ENCODE assay signal across 9 cellular contexts in the genomic region with DNA sequence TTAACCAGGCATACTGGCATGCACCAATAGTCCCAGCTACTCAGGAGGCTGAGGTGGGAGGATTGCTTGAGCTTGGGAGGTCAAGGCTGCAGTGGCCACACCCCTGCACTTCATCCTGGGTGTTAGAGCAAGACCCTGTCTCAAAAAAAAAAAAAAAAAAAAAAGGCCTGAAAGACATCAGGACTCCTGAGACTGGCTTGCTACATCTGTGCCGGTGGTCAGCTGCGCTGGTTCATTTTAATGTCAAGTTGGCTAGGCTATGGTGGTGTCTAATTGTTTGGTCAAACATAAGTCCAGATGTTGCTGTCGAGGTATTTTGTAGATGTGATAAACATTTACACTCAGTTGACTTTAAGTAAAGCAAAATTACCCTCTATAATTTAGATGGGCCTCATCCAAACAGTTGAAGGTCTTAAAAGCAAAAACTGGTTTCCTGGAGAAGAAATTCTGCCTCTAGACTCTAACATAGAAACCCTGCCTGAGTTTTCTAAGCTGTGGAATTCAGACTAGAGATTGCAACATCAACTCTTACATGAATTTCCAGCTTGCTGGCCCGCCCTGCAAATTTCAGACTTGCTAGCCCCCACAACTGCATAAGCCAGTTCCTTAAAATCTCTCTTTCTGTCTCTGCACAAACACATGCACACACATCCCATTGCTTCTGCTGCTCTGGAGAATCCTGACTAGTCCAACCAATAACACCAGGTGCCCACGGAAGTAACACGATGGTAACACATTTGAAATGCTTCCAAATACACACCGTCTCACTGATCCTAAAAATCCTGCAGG. TPM values are rescaled to one million over a fixed set of nuclear protein-coding genes. Genes with fewer than 3 reads are reported as not detected.
DNase-seq lines count a peak whose midpoint lies in the region; ATAC-seq and TF ChIP-seq lines count a peak whose summit lies in the region.
"Had no signal": no experiment of that assay in that cellular context is flagged by ENCODE, and none has a peak within 500 bp of the region (broad histone marks: within the 10 kb centered on the region; RNA-seq: fewer than 3 reads in every experiment).

No MANE protein-coding gene starts in this region.

- H3K27me3 ChIP-seq in aorta (ENCODE audit: control insufficient read depth in 1 of 2, insufficient read depth in 2 of 2, low read length in 1 of 2), result no peaks in the 10 kb centered on the region

- WGBS in aorta, 2 donors, result 35 to 42% methylated on average over 7 of the region's 7 CpGs

- no peaks in the 10 kb centered on the region for H3K27me3 Mint-ChIP-seq in activated T-cell treated with anti-CD3 and anti-CD28 coated beads, Interleukin-2, amount 50 U/mL, for 72 hours (ENCODE audit: low read depth)
- H3K27me3 Mint-ChIP-seq in mesothelial cell of epicardium (ENCODE audit: low read depth), result no peaks in the 10 kb centered on the region

- peaks cover 32% of the 10 kb centered on the region for H3K4me1 Mint-ChIP-seq in activated T-cell treated with anti-CD3 and anti-CD28 coated beads, Interleukin-2, amount 50 U/mL, for 72 hours (ENCODE audit: low read depth)
- peaks cover 66% of the 10 kb centered on the region for H3K4me1 Mint-ChIP-seq in mesothelial cell of epicardium

- no peaks in the 10 kb centered on the region for H3K9me3 ChIP-seq in aorta (ENCODE audit: control insufficient read depth, low read length)

- TF ChIP-seq CTCF in mesothelial cell of epicardium (IDR thresholded peaks at IDR 0.05; ENCODE audit: unreplicated experiment), result no peak

- intact Hi-C loops in aorta (cut with DNase I), result loop anchor here in 1 of 2 donors (2.0 kb wide), 1 partner anchor 15 kb away; no protein-coding TSS in a partner anchor

- no peak for ATAC-seq in activated T-cell treated with anti-CD3 and anti-CD28 coated beads, Interleukin-2, amount 50 U/mL, for 72 hours (replicated peaks in 1 of 2)
- ATAC-seq in aorta (ENCODE audit: low FRiP score) (peak; percentile 49), GM21619 (IDR thresholded peaks at IDR 0.05; ENCODE audit: unreplicated experiment) (no peak)

- no peak for DNase-seq in activated T-cell treated with anti-CD3 and anti-CD28 coated beads, Interleukin-2, amount 50 U/mL, for 72 hours
- no peak for DNase-seq in activated T-cell treated with anti-CD3 and anti-CD28 coated beads for 4 hours
- peak; percentile 29 for DNase-seq in dermis blood vessel endothelial cell
- DNase-seq in mesothelial cell of epicardium (ENCODE audit: low spot score in 2 of 2, unreplicated experiment in 2 of 2), result no peak
- peak in 1 of 2 donors; percentile 77 for DNase-seq in aorta
- DNase-seq in HuH-7.5 (ENCODE audit: low spot score), result no peak
- DNase-seq in mesenteric fat pad (ENCODE audit: low spot score), result no peak

- peak overlapping the region; percentile 83 to 86 for H3K27ac ChIP-seq in aorta (ENCODE audit: low read depth in 1 of 2, low read length in 2 of 2)

- H3K36me3 ChIP-seq in aorta (ENCODE audit: control insufficient read depth in 1 of 2, insufficient read depth in 2 of 2, low read length in 1 of 2), result no peaks in the 10 kb centered on the region

- peaks cover 3 to 19% of the 10 kb centered on the region in 2 donors for H3K4me1 ChIP-seq in aorta (ENCODE audit: control insufficient read depth in 1 of 2, insufficient read depth in 2 of 2, low read length in 2 of 2)

- H3K4me3 ChIP-seq in aorta (ENCODE audit: low read length in 2 of 2), result no peak overlapping the region

- H3K27ac Mint-ChIP-seq in activated T-cell treated with anti-CD3 and anti-CD28 coated beads, Interleukin-2, amount 50 U/mL, for 72 hours, result peak overlapping the region; percentile 54
- peak overlapping the region; percentile 80 for H3K27ac Mint-ChIP-seq in mesothelial cell of epicardium
- H3K27ac Mint-ChIP-seq: B cell had no signal

- H3K9me3 Mint-ChIP-seq in activated T-cell treated with anti-CD3 and anti-CD28 coated beads, Interleukin-2, amount 50 U/mL, for 72 hours, result no peaks in the 10 kb centered on the region
- H3K9me3 Mint-ChIP-seq in mesothelial cell of epicardium, result peaks cover 3% of the 10 kb centered on the region

- H3K4me3 Mint-ChIP-seq in activated T-cell treated with anti-CD3 and anti-CD28 coated beads, Interleukin-2, amount 50 U/mL, for 72 hours, result no peak overlapping the region
- H3K4me3 Mint-ChIP-seq in mesothelial cell of epicardium, result no peak overlapping the region
- H3K4me3 Mint-ChIP-seq: B cell had no signal

- peaks cover 3 to 10% of the 10 kb centered on the region in 2 donors for H3K36me3 Mint-ChIP-seq in activated T-cell treated with anti-CD3 and anti-CD28 coated beads, Interleukin-2, amount 50 U/mL, for 72 hours (ENCODE audit: insufficient read depth in 2 of 2)
- peaks cover 7% of the 10 kb centered on the region for H3K36me3 Mint-ChIP-seq in mesothelial cell of epicardium

RNA-seq across cellular contexts. Expression of a gene that starts 18.2 kb away (rescaled TPM):
- total RNA-seq in activated T-cell treated with anti-CD3 and anti-CD28 coated beads, Interleukin-2, amount 50 U/mL, for 72 hours, result 10 to 100 TPM; 32.3 to 32.4 TPM
- total RNA-seq in dermis blood vessel endothelial cell, result 190 and 467 TPM in 2 replicates
- total RNA-seq in mesothelial cell of epicardium, result 53.3 to 58.5 TPM (median 56.0 TPM) in 3 replicates
- 100 to 1,000 TPM; 226 to 242 TPM for total RNA-seq in aorta
- polyA plus RNA-seq in aorta, result 10 to 100 TPM; 13.4 to 26.4 TPM
- total RNA-seq in mesenteric fat pad, result 87.8 TPM

RNA-seq across cellular contexts. Expression of a gene that starts 32.5 kb away (rescaled TPM):
- 10 to 100 TPM; 46.6 to 55.8 TPM for total RNA-seq in activated T-cell treated with anti-CD3 and anti-CD28 coated beads, Interleukin-2, amount 50 U/mL, for 72 hours
- total RNA-seq in dermis blood vessel endothelial cell (18.9 and 100 TPM in 2 replicates), mesothelial cell of epicardium (6.0 to 6.3 TPM (median 6.0 TPM) in 3 replicates), aorta (1 to 10 TPM in 1 of 2 donors, under 1 TPM in 1; 0.55 to 1.4 TPM), mesenteric fat pad (0.16 TPM)
- 1 to 10 TPM in 1 of 2 donors, under 1 TPM in 1; 0.43 to 2.8 TPM for polyA plus RNA-seq in aorta
